ENCODE assay signal across 1 cellular context in the genomic region with DNA sequence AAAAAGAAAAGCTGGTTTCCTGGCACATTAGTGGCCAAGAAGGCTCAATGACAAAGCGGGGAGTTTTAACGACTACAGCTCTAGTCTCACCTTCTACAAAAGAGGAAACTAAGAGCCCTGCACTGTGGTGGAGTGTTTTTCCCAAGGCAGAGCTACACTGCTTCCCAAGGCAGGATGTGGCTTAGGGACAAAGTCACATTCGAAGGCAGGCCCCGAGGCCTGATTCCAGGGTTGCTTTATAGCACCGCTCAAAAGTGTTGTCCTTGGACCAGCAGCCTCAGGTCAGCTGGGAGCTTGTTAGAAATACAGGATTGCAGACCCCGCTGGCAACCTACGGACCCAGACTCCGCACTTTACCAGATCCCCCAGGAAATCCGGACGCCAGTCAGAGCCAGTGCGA.
TF ChIP-seq lines count a peak whose summit lies in the region.

No MANE protein-coding gene starts in this region.

TF ChIP-seq in K562, 482 proteins besides CTCF, POLR2A, EP300 and RAD21:
- TF ChIP-seq, protein P1, sequence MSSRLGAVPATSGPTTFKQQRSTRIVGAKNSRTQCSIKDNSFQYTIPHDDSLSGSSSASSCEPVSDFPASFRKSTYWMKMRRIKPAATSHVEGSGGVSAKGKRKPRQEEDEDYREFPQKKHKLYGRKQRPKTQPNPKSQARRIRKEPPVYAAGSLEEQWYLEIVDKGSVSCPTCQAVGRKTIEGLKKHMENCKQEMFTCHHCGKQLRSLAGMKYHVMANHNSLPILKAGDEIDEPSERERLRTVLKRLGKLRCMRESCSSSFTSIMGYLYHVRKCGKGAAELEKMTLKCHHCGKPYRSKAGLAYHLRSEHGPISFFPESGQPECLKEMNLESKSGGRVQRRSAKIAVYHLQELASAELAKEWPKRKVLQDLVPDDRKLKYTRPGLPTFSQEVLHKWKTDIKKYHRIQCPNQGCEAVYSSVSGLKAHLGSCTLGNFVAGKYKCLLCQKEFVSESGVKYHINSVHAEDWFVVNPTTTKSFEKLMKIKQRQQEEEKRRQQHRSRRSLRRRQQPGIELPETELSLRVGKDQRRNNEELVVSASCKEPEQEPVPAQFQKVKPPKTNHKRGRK (tag; IDR thresholded peaks at IDR 0.05) = no peak
- TF ChIP-seq U2AF2 (optimal IDR thresholded peaks at IDR 0.05; ENCODE audit: low read depth, low read length) (no peak), HNRNPK (IDR thresholded peaks at IDR 0.05; ENCODE audit: low read depth, low read length, poor library complexity, severe bottlenecking) (no peak), KLF10 (CRISPR knock-in tag; IDR thresholded peaks at IDR 0.05) (no peak), ZNF699 (CRISPR knock-in tag; IDR thresholded peaks at IDR 0.05; ENCODE audit: insufficient replicate concordance) (no peak), PYGO2 (tag; IDR thresholded peaks at IDR 0.05) (no peak), CBX1 (IDR thresholded peaks at IDR 0.05; ENCODE audit: low read depth) (no peak)
- TF ChIP-seq, protein P2, sequence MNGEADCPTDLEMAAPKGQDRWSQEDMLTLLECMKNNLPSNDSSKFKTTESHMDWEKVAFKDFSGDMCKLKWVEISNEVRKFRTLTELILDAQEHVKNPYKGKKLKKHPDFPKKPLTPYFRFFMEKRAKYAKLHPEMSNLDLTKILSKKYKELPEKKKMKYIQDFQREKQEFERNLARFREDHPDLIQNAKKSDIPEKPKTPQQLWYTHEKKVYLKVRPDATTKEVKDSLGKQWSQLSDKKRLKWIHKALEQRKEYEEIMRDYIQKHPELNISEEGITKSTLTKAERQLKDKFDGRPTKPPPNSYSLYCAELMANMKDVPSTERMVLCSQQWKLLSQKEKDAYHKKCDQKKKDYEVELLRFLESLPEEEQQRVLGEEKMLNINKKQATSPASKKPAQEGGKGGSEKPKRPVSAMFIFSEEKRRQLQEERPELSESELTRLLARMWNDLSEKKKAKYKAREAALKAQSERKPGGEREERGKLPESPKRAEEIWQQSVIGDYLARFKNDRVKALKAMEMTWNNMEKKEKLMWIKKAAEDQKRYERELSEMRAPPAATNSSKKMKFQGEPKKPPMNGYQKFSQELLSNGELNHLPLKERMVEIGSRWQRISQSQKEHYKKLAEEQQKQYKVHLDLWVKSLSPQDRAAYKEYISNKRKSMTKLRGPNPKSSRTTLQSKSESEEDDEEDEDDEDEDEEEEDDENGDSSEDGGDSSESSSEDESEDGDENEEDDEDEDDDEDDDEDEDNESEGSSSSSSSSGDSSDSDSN (IDR thresholded peaks at IDR 0.05; ENCODE audit: borderline replicate concordance in 1 of 2, low read depth in 2 of 2, low read length in 2 of 2) = no peak
- TF ChIP-seq, protein P3, sequence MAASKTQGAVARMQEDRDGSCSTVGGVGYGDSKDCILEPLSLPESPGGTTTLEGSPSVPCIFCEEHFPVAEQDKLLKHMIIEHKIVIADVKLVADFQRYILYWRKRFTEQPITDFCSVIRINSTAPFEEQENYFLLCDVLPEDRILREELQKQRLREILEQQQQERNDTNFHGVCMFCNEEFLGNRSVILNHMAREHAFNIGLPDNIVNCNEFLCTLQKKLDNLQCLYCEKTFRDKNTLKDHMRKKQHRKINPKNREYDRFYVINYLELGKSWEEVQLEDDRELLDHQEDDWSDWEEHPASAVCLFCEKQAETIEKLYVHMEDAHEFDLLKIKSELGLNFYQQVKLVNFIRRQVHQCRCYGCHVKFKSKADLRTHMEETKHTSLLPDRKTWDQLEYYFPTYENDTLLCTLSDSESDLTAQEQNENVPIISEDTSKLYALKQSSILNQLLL (CRISPR knock-in tag; IDR thresholded peaks at IDR 0.05; ENCODE audit: borderline replicate concordance) = no peak
